In the genomic region with DNA sequence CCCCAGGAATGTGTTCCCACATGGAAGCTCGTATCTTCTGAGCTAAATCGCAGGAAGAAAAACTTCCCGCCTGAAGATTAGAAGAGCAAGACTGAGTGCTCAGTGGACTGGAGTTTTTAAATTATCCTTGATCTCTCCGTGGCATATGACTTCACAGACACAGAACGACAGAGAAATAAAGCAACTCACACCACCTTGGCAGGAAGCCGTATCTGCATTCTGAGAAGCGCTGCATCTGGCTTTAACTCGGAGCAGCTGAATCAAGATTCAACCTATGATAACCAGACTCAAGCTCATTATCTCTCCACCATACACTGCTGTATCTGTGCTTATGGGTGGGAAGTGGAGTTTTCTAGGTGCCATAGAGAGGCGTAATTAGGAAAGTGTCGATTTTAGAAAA, we compare ENCODE assay signal across 22 cellular contexts.
DNase-seq lines count a peak whose midpoint lies in the region; FAIRE-seq and TF ChIP-seq lines count a peak whose summit lies in the region.
"Had no signal": no experiment of that assay in that cellular context is flagged by ENCODE, and none has a peak within 500 bp of the region (broad histone marks: within the 10 kb centered on the region; RNA-seq: fewer than 3 reads in every experiment).

No MANE protein-coding gene starts in this region.

- TF ChIP-seq CTCF in H1 (IDR thresholded peaks at IDR 0.05; ENCODE audit: control extremely low read depth in 1 of 3, insufficient read depth in 1 of 3, low read depth in 1 of 3, low read length in 3 of 3) (no peak), fibroblast of villous mesenchyme (IDR thresholded peaks at IDR 0.05; ENCODE audit: insufficient read depth, low read depth, low read length) (no peak)

- H2BK20ac ChIP-seq in H1 (ENCODE audit: low read length) = no peak overlapping the region

- no peaks in the 10 kb centered on the region for H3K36me3 Mint-ChIP-seq in activated naive CD4-positive, alpha-beta T cell treated with anti-CD3 and anti-CD28 coated beads, Interleukin-2, amount 10 ng/mL, durations not matched to agents 7 days and 5 days
- H3K36me3 Mint-ChIP-seq: CD8-positive, alpha-beta T cell had no signal

- H3K9me3 ChIP-seq in MG63 (no peaks in the 10 kb centered on the region), H1 (ENCODE audit: insufficient read depth in 2 of 2, low read depth in 1 of 2, low read length in 1 of 2) (no peaks in the 10 kb centered on the region), skeletal muscle satellite cell (replicated peaks; ENCODE audit: low read length) (no peaks in the 10 kb centered on the region)

- H3K27me3 ChIP-seq in MG63 (no peaks in the 10 kb centered on the region), H1 (replicated peaks in 1 of 4; ENCODE audit: control insufficient read depth in 3 of 4, extremely low read depth in 1 of 4, insufficient read depth in 3 of 4, low read length in 3 of 4) (no peaks in the 10 kb centered on the region), skeletal muscle satellite cell (ENCODE audit: control insufficient read depth, insufficient read depth, low read length) (no peaks in the 10 kb centered on the region)

- no peak overlapping the region for H4K91ac ChIP-seq in H1 (replicated peaks; ENCODE audit: insufficient read length, low read length)

- no peak overlapping the region for H3K4me3 Mint-ChIP-seq in activated naive CD4-positive, alpha-beta T cell treated with anti-CD3 and anti-CD28 coated beads, Interleukin-2, amount 10 ng/mL, durations not matched to agents 7 days and 5 days
- H3K4me3 Mint-ChIP-seq: CD8-positive, alpha-beta T cell had no signal

- H2BK15ac ChIP-seq in H1 (ENCODE audit: low read length) = no peak overlapping the region

- H3K27ac Mint-ChIP-seq in activated naive CD4-positive, alpha-beta T cell treated with anti-CD3 and anti-CD28 coated beads, Interleukin-2, amount 10 ng/mL, durations not matched to agents 7 days and 5 days = no peak overlapping the region
- H3K27ac Mint-ChIP-seq: CD8-positive, alpha-beta T cell had no signal

- CTCF ChIA-PET in H1 (lab: Charles Lee; ENCODE audit: partially characterized antibody) = interaction anchor here (0.7 kb wide), 1 partner anchor 116 kb away, joined by 3 read pairs; no protein-coding TSS in a partner anchor
- CTCF ChIA-PET in activated naive CD4-positive, alpha-beta T cell treated with anti-CD3 and anti-CD28 coated beads, Interleukin-2, amount 10 ng/mL, durations not matched to agents 7 days and 5 days (lab: Charles Lee) = no interaction called here

- no peak overlapping the region for H3K23ac ChIP-seq in H1 (ENCODE audit: insufficient read length)

- H3K4me2 ChIP-seq in H1 (ENCODE audit: insufficient read depth in 1 of 2, low read depth in 2 of 2, low read length in 2 of 2) (no peak overlapping the region), skeletal muscle satellite cell (ENCODE audit: low read length) (peak overlapping the region; percentile 56)

- H3K4me3 ChIP-seq in MG63 (no peak overlapping the region), H1 (ENCODE audit: extremely low read depth in 1 of 4, insufficient read depth in 2 of 4, low read depth in 3 of 4, low read length in 4 of 4) (no peak overlapping the region), fibroblast of villous mesenchyme (ENCODE audit: low read depth, low read length) (no peak overlapping the region), skeletal muscle satellite cell (ENCODE audit: low read length) (no peak overlapping the region)
- H3K4me3 ChIP-seq: GM12878, SK-N-MC had no signal

- H3K36me3 ChIP-seq in MG63 = no peaks in the 10 kb centered on the region
- H3K36me3 ChIP-seq in H1 (ENCODE audit: control insufficient read depth in 2 of 4, insufficient read depth in 4 of 4, low read length in 3 of 4) = no peaks in the 10 kb centered on the region; a peak in 1 of 8 replicates
- H3K36me3 ChIP-seq in skeletal muscle satellite cell (ENCODE audit: insufficient read depth, low read length) = no peaks in the 10 kb centered on the region

- H4K20me1 ChIP-seq in H1 (replicated peaks in 1 of 2; ENCODE audit: control insufficient read depth in 1 of 2, insufficient read depth in 2 of 2, low read length in 2 of 2) = no peaks in the 10 kb centered on the region

- peak; percentile 26 for DNase-seq in MG63
- no peak for DNase-seq in H1 (ENCODE audit: low read depth in 1 of 2, low spot score in 2 of 2)
- peak; percentile 13 for DNase-seq in fibroblast of villous mesenchyme (ENCODE audit: low read depth)
- DNase-seq in SHP77 treated with DMSO at 0.1 percent for 48 hours (lab: John Stamatoyannopoulos, UW) = no peak
- no peak for DNase-seq in SHP77 (lab: John Stamatoyannopoulos, UW)
- no peak for DNase-seq in activated naive CD4-positive, alpha-beta T cell treated with anti-CD3 and anti-CD28 coated beads, Interleukin-2, amount 10 ng/mL, durations not matched to agents 7 days and 5 days
- no peak for DNase-seq in NCI-H1436 (lab: John Stamatoyannopoulos, UW)
- DNase-seq: ACHN; C1 segment of cervical spinal cord; CD8-positive, alpha-beta T cell; DND-41; NCI-H1092 treated with DMSO at 0.1 percent for 48 hours; NCI-H146; NCI-H2029; NCI-H226; NCI-H524; NCI-H82; OCI-M1 had no signal

- no peak overlapping the region for H4K8ac ChIP-seq in H1 (ENCODE audit: extremely low read depth, insufficient read depth, low read length)

- no peak for FAIRE-seq in H1 (lab: Jason Lieb, UNC)
- FAIRE-seq: GM12878, RCC 7860 had no signal

- H3K18ac ChIP-seq in H1 (ENCODE audit: extremely low read depth, low read length) = no peak overlapping the region; the same call in 1 of the 2 replicates

- no peak overlapping the region for H2BK120ac ChIP-seq in H1 (replicated peaks; ENCODE audit: low read depth, low read length)

- TF ChIP-seq EP300 in H1 (IDR thresholded peaks at IDR 0.05; ENCODE audit: borderline replicate concordance in 1 of 2, low read depth in 2 of 2, low read length in 2 of 2) = no peak

- H3K4me1 ChIP-seq in H1 (replicated peaks in 1 of 4; ENCODE audit: control insufficient read depth in 3 of 4, insufficient read depth in 4 of 4, low read length in 3 of 4) (peaks cover 0 to 4% (median 2%) of the 10 kb centered on the region in 4 experiments; a peak in 2 of 7 replicates), skeletal muscle satellite cell (ENCODE audit: control insufficient read depth, insufficient read depth, low read length) (peaks cover 4% of the 10 kb centered on the region)

- H2BK12ac ChIP-seq in H1 (ENCODE audit: low read depth, low read length) = no peak overlapping the region

- no peak overlapping the region for H3K27ac ChIP-seq in H1 (ENCODE audit: low read depth, low read length)
- H3K27ac ChIP-seq: SK-N-MC had no signal

- no peaks in the 10 kb centered on the region for H3K27me3 Mint-ChIP-seq in activated naive CD4-positive, alpha-beta T cell treated with anti-CD3 and anti-CD28 coated beads, Interleukin-2, amount 10 ng/mL, durations not matched to agents 7 days and 5 days

- H3K4me1 Mint-ChIP-seq in activated naive CD4-positive, alpha-beta T cell treated with anti-CD3 and anti-CD28 coated beads, Interleukin-2, amount 10 ng/mL, durations not matched to agents 7 days and 5 days = peaks cover 4% of the 10 kb centered on the region

- no peak overlapping the region for H3K56ac ChIP-seq in H1 (replicated peaks; ENCODE audit: insufficient read length, low read depth, low read length)

- H3K79me2 ChIP-seq in H1 (ENCODE audit: control insufficient read depth in 1 of 2, insufficient read depth in 2 of 2, low read length in 2 of 2) = no peaks in the 10 kb centered on the region

- peak overlapping the region; percentile 96 for H2AFZ ChIP-seq in H1 (ENCODE audit: low read length)

- H3K9ac ChIP-seq in H1 (replicated peaks in 1 of 4; ENCODE audit: extremely low read depth in 1 of 4, low read depth in 3 of 4, low read length in 3 of 4) (no peak overlapping the region), skeletal muscle satellite cell (ENCODE audit: low read depth, low read length) (no peak overlapping the region)

- peaks cover 7% of the 10 kb centered on the region for H3K9me3 Mint-ChIP-seq in activated naive CD4-positive, alpha-beta T cell treated with anti-CD3 and anti-CD28 coated beads, Interleukin-2, amount 10 ng/mL, durations not matched to agents 7 days and 5 days

- no peak overlapping the region for H3K14ac ChIP-seq in H1 (ENCODE audit: insufficient read length)

- no peak overlapping the region for H4K5ac ChIP-seq in H1 (ENCODE audit: insufficient read length, low read depth, low read length)

- H3K79me1 ChIP-seq in H1 (ENCODE audit: low read depth, low read length) = no peaks in the 10 kb centered on the region

- no peak for TF ChIP-seq RAD21 in H1 (IDR thresholded peaks at IDR 0.05 in 1 of 2, conservative IDR thresholded peaks at IDR 0.05 in 1 of 2; ENCODE audit: low read depth in 2 of 2, low read length in 2 of 2)

- H3K23me2 ChIP-seq in H1 (ENCODE audit: low read depth, low read length) = no peaks in the 10 kb centered on the region

- TF ChIP-seq POLR2A in H1 (IDR thresholded peaks at IDR 0.05; ENCODE audit: control extremely low read depth in 1 of 2, low read depth in 2 of 2, low read length in 2 of 2) = no peak

- POLR2A ChIA-PET in H1 (lab: Charles Lee; ENCODE audit: partially characterized antibody) = no interaction called here

- H2AK5ac ChIP-seq in H1 (ENCODE audit: low read depth, low read length) = no peak overlapping the region

- no peak overlapping the region for H2BK5ac ChIP-seq in H1 (ENCODE audit: low read depth, low read length)

- WGBS in H1 (ENCODE audit: extremely low coverage in 1 of 2, insufficient coverage in 1 of 2, insufficient read length in 1 of 2, insufficient replicate concordance in 2 of 2, low coverage in 1 of 2, low lambda C conversion rate in 2 of 2, missing lambda C conversion rate in 1 of 2), 2 experiments = 73% methylated on average over 8 of the region's 10 CpGs; no CpG with 5 or more reads in 1 of the 2 experiments

- H3K4ac ChIP-seq in H1 (replicated peaks; ENCODE audit: insufficient read length, low read depth, low read length) = no peak overlapping the region

TF ChIP-seq in H1, 55 proteins besides CTCF, POLR2A, EP300 and RAD21:
- TF ChIP-seq, protein P1, sequence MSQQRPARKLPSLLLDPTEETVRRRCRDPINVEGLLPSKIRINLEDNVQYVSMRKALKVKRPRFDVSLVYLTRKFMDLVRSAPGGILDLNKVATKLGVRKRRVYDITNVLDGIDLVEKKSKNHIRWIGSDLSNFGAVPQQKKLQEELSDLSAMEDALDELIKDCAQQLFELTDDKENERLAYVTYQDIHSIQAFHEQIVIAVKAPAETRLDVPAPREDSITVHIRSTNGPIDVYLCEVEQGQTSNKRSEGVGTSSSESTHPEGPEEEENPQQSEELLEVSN (IDR thresholded peaks at IDR 0.05) = peak; percentile 40; the same call in 1 of the 2 replicates
- TF ChIP-seq SP1 (IDR thresholded peaks at IDR 0.05; ENCODE audit: low read depth, low read length) = no peak

Comparison
In these comparisons a context has a peak if more than half of its experiments do, and no peak if none do; other contexts are left out.
1. DNase-seq: peak in MG63 (single experiment) and fibroblast of villous mesenchyme (single experiment); none in H1 (0 of 2), SHP77 treated with DMSO at 0.1 percent for 48 hours (single experiment), SHP77 (0 of 2), activated naive CD4-positive, alpha-beta T cell treated with anti-CD3 and anti-CD28 coated beads, Interleukin-2, amount 10 ng/mL, durations not matched to agents 7 days and 5 days (single experiment) and NCI-H1436 (single experiment).